1 cellular context compared by ENCODE assay signal in genomic region chr2:231387904-231388724, GRCh38.
TF ChIP-seq lines count a peak whose summit lies in the region.

No MANE protein-coding gene starts in this region.

TF ChIP-seq in HepG2, 621 proteins besides CTCF, POLR2A, EP300 and RAD21 (continued from another document and continues in another):
- TF ChIP-seq HMGA1 (CRISPR knock-in tag; conservative IDR thresholded peaks at IDR 0.05): no peak
- no peak for TF ChIP-seq ARNT (IDR thresholded peaks at IDR 0.05)
- TF ChIP-seq MED1 (CRISPR knock-in tag; IDR thresholded peaks at IDR 0.05): no peak
- no peak for TF ChIP-seq ZNF329 (CRISPR knock-in tag; IDR thresholded peaks at IDR 0.05; ENCODE audit: low read depth)
- TF ChIP-seq SNRNP70 (IDR thresholded peaks at IDR 0.05; ENCODE audit: low read depth, low read length): no peak
- TF ChIP-seq WIZ (CRISPR knock-in tag; IDR thresholded peaks at IDR 0.05): no peak
- TF ChIP-seq MXI1 (IDR thresholded peaks at IDR 0.05; ENCODE audit: borderline replicate concordance, low read depth, low read length): no peak
- TF ChIP-seq E2F2 (CRISPR knock-in tag; IDR thresholded peaks at IDR 0.05; ENCODE audit: borderline replicate concordance): no peak
- no peak for TF ChIP-seq ZNF232 (CRISPR knock-in tag; IDR thresholded peaks at IDR 0.05; ENCODE audit: borderline replicate concordance)
- TF ChIP-seq KDM5A (IDR thresholded peaks at IDR 0.05; ENCODE audit: borderline replicate concordance, low read length): no peak
- no peak for TF ChIP-seq MIER2 (CRISPR knock-in tag; IDR thresholded peaks at IDR 0.05)
- no peak for TF ChIP-seq ELF3 (CRISPR knock-in tag; IDR thresholded peaks at IDR 0.05)
- TF ChIP-seq NR0B2 (CRISPR knock-in tag; IDR thresholded peaks at IDR 0.05): no peak
- no peak for TF ChIP-seq ZBTB20 (CRISPR knock-in tag; IDR thresholded peaks at IDR 0.05; ENCODE audit: borderline replicate concordance, low read depth)
- TF ChIP-seq ZNF598 (CRISPR knock-in tag; IDR thresholded peaks at IDR 0.05; ENCODE audit: borderline replicate concordance): 0 out of 2 replicates have a peak, but pooled peaks have one; percentile 34
- no peak for TF ChIP-seq ZNF775 (CRISPR knock-in tag; IDR thresholded peaks at IDR 0.05; ENCODE audit: borderline replicate concordance)
- TF ChIP-seq ZNF567 (CRISPR knock-in tag; IDR thresholded peaks at IDR 0.05; ENCODE audit: borderline replicate concordance): no peak
- no peak for TF ChIP-seq ZNF3 (CRISPR knock-in tag; IDR thresholded peaks at IDR 0.05)
- TF ChIP-seq ZKSCAN1 (IDR thresholded peaks at IDR 0.05; ENCODE audit: low read length): no peak
- no peak for TF ChIP-seq ZNF792 (CRISPR knock-in tag; IDR thresholded peaks at IDR 0.05)
- peak; percentile 84; the same call in 1 of the 2 replicates for TF ChIP-seq ZNF274 (CRISPR knock-in tag; IDR thresholded peaks at IDR 0.05)
- TF ChIP-seq PITX1 (CRISPR knock-in tag; IDR thresholded peaks at IDR 0.05): no peak
- TF ChIP-seq NFYB (CRISPR knock-in tag; IDR thresholded peaks at IDR 0.05): no peak
- TF ChIP-seq RCOR2 (CRISPR knock-in tag; IDR thresholded peaks at IDR 0.05): no peak
- no peak for TF ChIP-seq ZBTB21 (CRISPR knock-in tag; IDR thresholded peaks at IDR 0.05)
- TF ChIP-seq HBP1 (CRISPR knock-in tag; IDR thresholded peaks at IDR 0.05; ENCODE audit: low read depth): no peak
- TF ChIP-seq DMTF1 (CRISPR knock-in tag; IDR thresholded peaks at IDR 0.05): no peak
- TF ChIP-seq NR3C1 (CRISPR knock-in tag; IDR thresholded peaks at IDR 0.05): no peak
- no peak for TF ChIP-seq ZFP82 (CRISPR knock-in tag; IDR thresholded peaks at IDR 0.05; ENCODE audit: borderline replicate concordance)
- no peak for TF ChIP-seq ZNF720 (CRISPR knock-in tag; IDR thresholded peaks at IDR 0.05)
- no peak for TF ChIP-seq CENPBD1 (CRISPR knock-in tag; IDR thresholded peaks at IDR 0.05; ENCODE audit: borderline replicate concordance, low read depth)
- TF ChIP-seq ZNF781 (CRISPR knock-in tag; IDR thresholded peaks at IDR 0.05; ENCODE audit: borderline replicate concordance, not compliant biosample characterization): no peak
- no peak for TF ChIP-seq ATF7 (IDR thresholded peaks at IDR 0.05)
- TF ChIP-seq ATF7 (CRISPR knock-in tag; IDR thresholded peaks at IDR 0.05): no peak
- TF ChIP-seq HIVEP1 (CRISPR knock-in tag; IDR thresholded peaks at IDR 0.05): peak; percentile 42; the same call in 1 of the 2 replicates
- TF ChIP-seq GRHL1 (CRISPR knock-in tag; conservative IDR thresholded peaks at IDR 0.05): no peak
- no peak for TF ChIP-seq ATF1 (CRISPR knock-in tag; IDR thresholded peaks at IDR 0.05)
- no peak for TF ChIP-seq KDM6A (CRISPR knock-in tag; IDR thresholded peaks at IDR 0.05; ENCODE audit: low read depth)
- TF ChIP-seq NFAT5 (CRISPR knock-in tag; IDR thresholded peaks at IDR 0.05): no peak
- TF ChIP-seq IKZF5 (CRISPR knock-in tag; IDR thresholded peaks at IDR 0.05): no peak
- TF ChIP-seq CENPT (CRISPR knock-in tag; IDR thresholded peaks at IDR 0.05; ENCODE audit: low read depth): no peak
- TF ChIP-seq ZNF354B (CRISPR knock-in tag; IDR thresholded peaks at IDR 0.05): no peak
- no peak for TF ChIP-seq ZSCAN22 (CRISPR knock-in tag; IDR thresholded peaks at IDR 0.05)
- TF ChIP-seq BATF2 (CRISPR knock-in tag; IDR thresholded peaks at IDR 0.05): no peak
- no peak for TF ChIP-seq ARID2 (CRISPR knock-in tag; IDR thresholded peaks at IDR 0.05; ENCODE audit: borderline replicate concordance)
- no peak for TF ChIP-seq NR2F2 (IDR thresholded peaks at IDR 0.05; ENCODE audit: borderline replicate concordance, low read depth)
- TF ChIP-seq ZNF543 (CRISPR knock-in tag; IDR thresholded peaks at IDR 0.05): peak; percentile 64; the same call in 1 of the 2 replicates
- TF ChIP-seq RXRA (CRISPR knock-in tag; IDR thresholded peaks at IDR 0.05): no peak; the same call in 1 of the 2 replicates
- no peak; the same call in 1 of the 2 replicates for TF ChIP-seq TOPORS (CRISPR knock-in tag; IDR thresholded peaks at IDR 0.05)
- TF ChIP-seq CREB1 (IDR thresholded peaks at IDR 0.05): no peak
- TF ChIP-seq CREB1 (CRISPR knock-in tag; IDR thresholded peaks at IDR 0.05): no peak
- TF ChIP-seq SOX6 (IDR thresholded peaks at IDR 0.05): no peak
- TF ChIP-seq SOX6 (CRISPR knock-in tag; IDR thresholded peaks at IDR 0.05): no peak
- TF ChIP-seq KDM5B (CRISPR knock-in tag; IDR thresholded peaks at IDR 0.05; ENCODE audit: borderline replicate concordance): peak; percentile 91; the same call in 1 of the 2 replicates
- TF ChIP-seq SIX1 (CRISPR knock-in tag; IDR thresholded peaks at IDR 0.05; ENCODE audit: borderline replicate concordance): no peak
- no peak for TF ChIP-seq ZNF264 (CRISPR knock-in tag; IDR thresholded peaks at IDR 0.05)
- no peak for TF ChIP-seq ZNF24 (IDR thresholded peaks at IDR 0.05)
- TF ChIP-seq RFX5 (IDR thresholded peaks at IDR 0.05; ENCODE audit: low read depth, low read length): no peak
- TF ChIP-seq JARID2 (CRISPR knock-in tag; IDR thresholded peaks at IDR 0.05; ENCODE audit: insufficient replicate concordance): no peak
- no peak for TF ChIP-seq ZSCAN20 (CRISPR knock-in tag; IDR thresholded peaks at IDR 0.05; ENCODE audit: borderline replicate concordance)
- TF ChIP-seq CSRNP2 (CRISPR knock-in tag; conservative IDR thresholded peaks at IDR 0.05; ENCODE audit: low read depth): no peak
- no peak for TF ChIP-seq ZFP90 (CRISPR knock-in tag; IDR thresholded peaks at IDR 0.05; ENCODE audit: borderline replicate concordance)
